In genomic region chr10:52879651-52880050, GRCh38 we compare ENCODE assay signal across 26 cellular contexts.
"Had no signal": no experiment of that assay in that cellular context is flagged by ENCODE, and none has a peak within 500 bp of the region (broad histone marks: within the 10 kb centered on the region; RNA-seq: fewer than 3 reads in every experiment).

No MANE protein-coding gene starts in this region.

- H3K4me2 ChIP-seq: hepatocyte had no signal

- H2AFZ ChIP-seq: hepatocyte had no signal

- H3K9me3 ChIP-seq: ascending aorta, gastrocnemius medialis, spleen, suprapubic skin, tibial nerve had no signal

- ATAC-seq: gastrocnemius medialis; left cardiac atrium; naive thymus-derived CD8-positive, alpha-beta T cell; WTC11 had no signal

- H3K9me3 Mint-ChIP-seq: activated CD4-positive, alpha-beta memory T cell treated with anti-CD3 and anti-CD28 coated beads, Interleukin-2, amount 10 ng/mL, durations not matched to agents 7 days and 5 days; activated CD4-positive, alpha-beta T cell treated with anti-CD3 and anti-CD28 coated beads, Interleukin-2, amount 10 ng/mL, durations not matched to agents 7 days and 5 days; activated naive CD4-positive, alpha-beta T cell treated with anti-CD3 and anti-CD28 coated beads, Interleukin-2, amount 10 ng/mL, durations not matched to agents 7 days and 5 days; activated naive CD8-positive, alpha-beta T cell treated with anti-CD3 and anti-CD28 coated beads, Interleukin-2, amount 10 ng/mL, durations not matched to agents 7 days and 5 days; naive thymus-derived CD8-positive, alpha-beta T cell; neural crest cell; WTC11 had no signal

- H3K4me3 Mint-ChIP-seq: activated CD4-positive, alpha-beta memory T cell treated with anti-CD3 and anti-CD28 coated beads, Interleukin-2, amount 10 ng/mL, durations not matched to agents 7 days and 5 days; activated CD4-positive, alpha-beta T cell treated with anti-CD3 and anti-CD28 coated beads, Interleukin-2, amount 10 ng/mL, durations not matched to agents 7 days and 5 days; activated naive CD4-positive, alpha-beta T cell treated with anti-CD3 and anti-CD28 coated beads, Interleukin-2, amount 10 ng/mL, durations not matched to agents 7 days and 5 days; activated naive CD8-positive, alpha-beta T cell treated with anti-CD3 and anti-CD28 coated beads, Interleukin-2, amount 10 ng/mL, durations not matched to agents 7 days and 5 days; activated T-cell treated with anti-CD3 and anti-CD28 coated beads, Interleukin-2, amount 50 U/mL, for 24 hours; central memory CD8-positive, alpha-beta T cell; naive thymus-derived CD8-positive, alpha-beta T cell; neural crest cell; WTC11 had no signal

- H3K4me1 ChIP-seq: ascending aorta, gastrocnemius medialis, spleen, suprapubic skin had no signal

- H3K27me3 ChIP-seq: ascending aorta, gastrocnemius medialis, hepatocyte, suprapubic skin, tibial nerve had no signal

- H3K4me3 ChIP-seq: ascending aorta, gastrocnemius medialis, hepatocyte, spleen, suprapubic skin, tibial nerve had no signal

- H3K27ac Mint-ChIP-seq: activated CD4-positive, alpha-beta memory T cell treated with anti-CD3 and anti-CD28 coated beads, Interleukin-2, amount 10 ng/mL, durations not matched to agents 7 days and 5 days; activated CD4-positive, alpha-beta T cell treated with anti-CD3 and anti-CD28 coated beads, Interleukin-2, amount 10 ng/mL, durations not matched to agents 7 days and 5 days; activated naive CD4-positive, alpha-beta T cell treated with anti-CD3 and anti-CD28 coated beads, Interleukin-2, amount 10 ng/mL, durations not matched to agents 7 days and 5 days; activated naive CD8-positive, alpha-beta T cell treated with anti-CD3 and anti-CD28 coated beads, Interleukin-2, amount 10 ng/mL, durations not matched to agents 7 days and 5 days; activated T-cell treated with anti-CD3 and anti-CD28 coated beads, Interleukin-2, amount 50 U/mL, for 24 hours; naive thymus-derived CD8-positive, alpha-beta T cell; WTC11 had no signal

- H3K36me3 ChIP-seq: ascending aorta, gastrocnemius medialis, spleen, suprapubic skin, tibial nerve had no signal

- H3K27ac ChIP-seq: ascending aorta, gastrocnemius medialis, hepatocyte, spleen, suprapubic skin, tibial nerve had no signal

- H3K27me3 Mint-ChIP-seq: activated CD4-positive, alpha-beta memory T cell treated with anti-CD3 and anti-CD28 coated beads, Interleukin-2, amount 10 ng/mL, durations not matched to agents 7 days and 5 days; activated CD4-positive, alpha-beta T cell treated with anti-CD3 and anti-CD28 coated beads, Interleukin-2, amount 10 ng/mL, durations not matched to agents 7 days and 5 days; activated naive CD4-positive, alpha-beta T cell treated with anti-CD3 and anti-CD28 coated beads, Interleukin-2, amount 10 ng/mL, durations not matched to agents 7 days and 5 days; activated naive CD8-positive, alpha-beta T cell treated with anti-CD3 and anti-CD28 coated beads, Interleukin-2, amount 10 ng/mL, durations not matched to agents 7 days and 5 days; activated T-cell treated with anti-CD3 and anti-CD28 coated beads, Interleukin-2, amount 50 U/mL, for 24 hours; central memory CD8-positive, alpha-beta T cell had no signal

- DNase-seq: activated CD4-positive, alpha-beta memory T cell treated with anti-CD3 and anti-CD28 coated beads, Interleukin-2, amount 10 ng/mL, durations not matched to agents 7 days and 5 days; activated CD4-positive, alpha-beta T cell treated with anti-CD3 and anti-CD28 coated beads for 1 hour; activated CD4-positive, alpha-beta T cell treated with anti-CD3 and anti-CD28 coated beads, Interleukin-2, amount 10 ng/mL, durations not matched to agents 7 days and 5 days; activated CD8-positive, alpha-beta memory T cell treated with anti-CD3 and anti-CD28 coated beads, Interleukin-2, amount 50 U/mL, for 48 hours; activated gamma-delta T cell; activated naive CD4-positive, alpha-beta T cell treated with anti-CD3 and anti-CD28 coated beads, Interleukin-2, amount 10 ng/mL, durations not matched to agents 7 days and 5 days; activated naive CD8-positive, alpha-beta T cell treated with anti-CD3 and anti-CD28 coated beads, Interleukin-2, amount 10 ng/mL, durations not matched to agents 7 days and 5 days; activated T-cell treated with anti-CD3 and anti-CD28 coated beads, Interleukin-2, amount 50 U/mL, for 24 hours; effector CD8-positive, alpha-beta T cell; gastrocnemius medialis; glutamatergic neuron; left cardiac atrium; mammary epithelial cell; midbrain; naive thymus-derived CD8-positive, alpha-beta T cell; nucleus accumbens; spleen; stimulated activated naive CD4-positive, alpha-beta T cell; T-helper 2 cell had no signal

- H3K79me2 ChIP-seq: hepatocyte had no signal

- H3K36me3 Mint-ChIP-seq: activated naive CD4-positive, alpha-beta T cell treated with anti-CD3 and anti-CD28 coated beads, Interleukin-2, amount 10 ng/mL, durations not matched to agents 7 days and 5 days; activated naive CD8-positive, alpha-beta T cell treated with anti-CD3 and anti-CD28 coated beads, Interleukin-2, amount 10 ng/mL, durations not matched to agents 7 days and 5 days; naive thymus-derived CD8-positive, alpha-beta T cell; WTC11 had no signal

- H3K4me1 Mint-ChIP-seq: activated CD4-positive, alpha-beta memory T cell treated with anti-CD3 and anti-CD28 coated beads, Interleukin-2, amount 10 ng/mL, durations not matched to agents 7 days and 5 days; activated CD4-positive, alpha-beta T cell treated with anti-CD3 and anti-CD28 coated beads, Interleukin-2, amount 10 ng/mL, durations not matched to agents 7 days and 5 days; activated naive CD4-positive, alpha-beta T cell treated with anti-CD3 and anti-CD28 coated beads, Interleukin-2, amount 10 ng/mL, durations not matched to agents 7 days and 5 days; activated naive CD8-positive, alpha-beta T cell treated with anti-CD3 and anti-CD28 coated beads, Interleukin-2, amount 10 ng/mL, durations not matched to agents 7 days and 5 days; central memory CD8-positive, alpha-beta T cell had no signal
